ENCODE assay signal across 1 cellular context in the genomic region with DNA sequence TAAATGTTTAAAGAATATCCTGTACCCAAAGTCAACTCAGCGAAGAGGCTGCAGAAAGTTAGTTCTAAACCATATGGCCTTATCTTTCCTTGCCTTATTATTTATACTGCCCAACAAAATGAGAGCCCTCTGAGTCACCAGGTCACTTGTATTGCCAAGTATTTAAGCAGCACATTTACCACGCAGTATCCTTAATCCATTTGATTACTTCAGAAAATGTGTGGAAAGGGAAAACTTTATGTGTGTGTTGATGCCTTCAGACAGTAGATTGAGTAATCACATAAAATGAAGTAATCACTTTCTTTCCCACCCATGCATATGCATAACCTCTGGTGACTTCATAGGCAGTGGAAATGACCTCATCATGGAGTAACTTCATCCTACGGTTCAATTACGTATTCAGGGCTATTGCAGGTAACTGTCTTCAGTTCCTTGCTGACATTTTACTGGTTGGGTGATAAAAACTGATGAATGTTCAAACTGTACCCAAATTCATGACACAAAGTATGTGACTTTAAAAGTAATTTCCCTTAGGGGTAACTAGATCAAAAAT.
TF ChIP-seq lines count a peak whose summit lies in the region.

No MANE protein-coding gene starts in this region.

TF ChIP-seq in H1, 55 proteins besides CTCF, POLR2A, EP300 and RAD21:
- TF ChIP-seq TAF1 (IDR thresholded peaks at IDR 0.05; ENCODE audit: low read depth, low read length) (no peak), JUND (IDR thresholded peaks at IDR 0.05; ENCODE audit: low read length) (no peak), BACH1 (IDR thresholded peaks at IDR 0.05; ENCODE audit: low read length) (no peak), CREB1 (IDR thresholded peaks at IDR 0.05) (peak; percentile 75)
